In the genomic region with DNA sequence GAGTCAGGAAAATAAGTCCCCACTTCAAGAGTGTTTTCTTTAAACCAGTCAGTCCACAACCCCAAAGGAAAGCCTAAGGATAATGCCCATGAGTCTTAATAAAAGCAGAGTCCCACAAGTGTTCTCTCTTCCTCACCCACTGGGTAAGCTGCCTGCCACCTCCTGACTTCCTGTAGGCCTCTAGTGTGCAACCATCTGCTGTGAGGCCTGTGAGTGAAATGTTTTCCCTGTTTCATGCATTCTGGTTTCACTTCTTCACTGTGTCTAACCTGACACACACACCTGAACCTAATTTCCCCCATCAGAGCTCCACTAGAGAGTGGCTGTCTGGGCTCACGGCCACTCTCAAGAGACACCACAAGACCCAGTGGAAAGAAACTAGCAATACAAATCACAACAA, we compare ENCODE assay signal across 8 cellular contexts. TPM values are rescaled to one million over a fixed set of nuclear protein-coding genes. Genes with fewer than 3 reads are reported as not detected.
DNase-seq lines count a peak whose midpoint lies in the region; ATAC-seq, FAIRE-seq and TF ChIP-seq lines count a peak whose summit lies in the region.

No MANE protein-coding gene starts in this region.

- CTCF ChIA-PET in MCF 10A (lab: Yijun Ruan, JAX), result no interaction called here
- CTCF ChIA-PET in mammary epithelial cell (lab: Charles Lee; ENCODE audit: low non-redundant PET), result no interaction called here

- no peaks in the 10 kb centered on the region for H3K79me2 ChIP-seq in mammary epithelial cell (ENCODE audit: insufficient read depth, low read length)

- H3K36me3 ChIP-seq in small intestine (ENCODE audit: control insufficient read depth in 2 of 2, insufficient read depth in 2 of 2, low read length in 2 of 2) (no peaks in the 10 kb centered on the region), upper lobe of left lung (no peaks in the 10 kb centered on the region), mammary epithelial cell (ENCODE audit: insufficient read depth, low read length) (no peaks in the 10 kb centered on the region)

- TF ChIP-seq CTCF in upper lobe of left lung (IDR thresholded peaks at IDR 0.05) (no peak), MCF 10A (IDR thresholded peaks at IDR 0.05; ENCODE audit: unreplicated experiment) (no peak), mammary epithelial cell (conservative IDR thresholded peaks at IDR 0.05 in 1 of 2, IDR thresholded peaks at IDR 0.05 in 1 of 2; ENCODE audit: extremely low read depth in 1 of 2, insufficient read depth in 1 of 2, low read depth in 1 of 2, low read length in 2 of 2) (no peak)

- ATAC-seq in GM19025 (IDR thresholded peaks at IDR 0.05; ENCODE audit: low read depth, unreplicated experiment), result peak; percentile 97
- peak; percentile 86 for ATAC-seq in HG02970 (IDR thresholded peaks at IDR 0.05; ENCODE audit: low FRiP score, unreplicated experiment)
- ATAC-seq in upper lobe of left lung (ENCODE audit: low FRiP score in 2 of 2), result no peak

- no peak overlapping the region for H3K4me3 ChIP-seq in small intestine (ENCODE audit: low read depth in 1 of 2, low read length in 2 of 2)
- no peak overlapping the region for H3K4me3 ChIP-seq in upper lobe of left lung
- no peak overlapping the region for H3K4me3 ChIP-seq in mammary epithelial cell (replicated peaks in 1 of 3; ENCODE audit: insufficient read depth in 1 of 3, low read depth in 2 of 3, low read length in 3 of 3)

- H3K9me3 ChIP-seq in small intestine (ENCODE audit: control insufficient read depth, low read depth), result no peaks in the 10 kb centered on the region
- no peaks in the 10 kb centered on the region for H3K9me3 ChIP-seq in upper lobe of left lung
- peaks cover 5% of the 10 kb centered on the region for H3K9me3 ChIP-seq in mammary epithelial cell (replicated peaks; ENCODE audit: insufficient read depth, low read length)

- no peak for DNase-seq in T-helper 2 cell treated with Interferon-gamma antibody and Interleukin-4, amounts not matched to agents 5 μg/mL and 100 μg/mL, for 36 hours (ENCODE audit: low spot score)
- DNase-seq in small intestine, result peak; percentile 19
- no peak for DNase-seq in upper lobe of left lung
- no peak for DNase-seq in DMS79 (lab: John Stamatoyannopoulos, UW)
- DNase-seq in MCF 10A (ENCODE audit: unreplicated experiment), result no peak
- DNase-seq in mammary epithelial cell, result no peak

- H3K9me3 Mint-ChIP-seq in T-helper 2 cell treated with Interferon-gamma antibody and Interleukin-4, amounts not matched to agents 5 μg/mL and 100 μg/mL, for 36 hours, result peaks cover 11% of the 10 kb centered on the region
- H3K9me3 Mint-ChIP-seq in MCF 10A (ENCODE audit: unreplicated experiment), result peaks cover 7% of the 10 kb centered on the region

- H3K27ac ChIP-seq in small intestine (ENCODE audit: low read depth in 1 of 2, low read length in 1 of 2), result peak overlapping the region in 1 of 2 donors; percentile 47
- no peak overlapping the region for H3K27ac ChIP-seq in upper lobe of left lung
- H3K27ac ChIP-seq in mammary epithelial cell (ENCODE audit: insufficient read depth, low read depth, low read length), result no peak overlapping the region

- H4K20me1 ChIP-seq in mammary epithelial cell (ENCODE audit: insufficient read depth, low read length), result no peaks in the 10 kb centered on the region

- no peak overlapping the region for H2AFZ ChIP-seq in mammary epithelial cell (ENCODE audit: low read depth, low read length)

- POLR2A ChIA-PET in MCF 10A (lab: Yijun Ruan, JAX), result no interaction called here

- no peak for TF ChIP-seq EP300 in upper lobe of left lung (IDR thresholded peaks at IDR 0.05)

- in situ Hi-C loops in mammary epithelial cell (cut with MboI; ENCODE audit: low sequenced_read_pairs in 2 of 2), result no loop called here

- H3K4me1 ChIP-seq in small intestine (ENCODE audit: control insufficient read depth in 2 of 2, insufficient read depth in 1 of 2, low read depth in 1 of 2, low read length in 1 of 2) (peaks cover 0 to 3% of the 10 kb centered on the region in 2 donors), upper lobe of left lung (peaks cover 0 to 12% (median 0%) of the 10 kb centered on the region in 4 donors), mammary epithelial cell (ENCODE audit: insufficient read depth, low read length) (no peaks in the 10 kb centered on the region)

- H3K27ac Mint-ChIP-seq in T-helper 2 cell treated with Interferon-gamma antibody and Interleukin-4, amounts not matched to agents 5 μg/mL and 100 μg/mL, for 36 hours, result peak overlapping the region; percentile 72
- H3K27ac Mint-ChIP-seq in MCF 10A (ENCODE audit: low read depth, unreplicated experiment), result no peak overlapping the region

- no peak for FAIRE-seq in small intestine (lab: Jason Lieb, UNC)

- H3K9ac ChIP-seq in mammary epithelial cell (ENCODE audit: insufficient read depth, low read length), result no peak overlapping the region

- intact Hi-C loops in MCF 10A (cut with micrococcal nuclease), result no loop called here
- intact Hi-C loops in mammary epithelial cell (cut with micrococcal nuclease), result no loop called here

- WGBS in small intestine, 3 donors, result 63 to 88% (median 72%) methylated on average over 1 of the region's 1 CpG
- whole genome bisulfite sequencing in upper lobe of left lung, 2 donors, result 75 to 94% methylated on average over 1 of the region's 1 CpG
- WGBS in mammary epithelial cell (ENCODE audit: low coverage, missing lambda C conversion rate), result 0% methylated on average over 1 of the region's 1 CpG

- peaks cover 63% of the 10 kb centered on the region for H3K4me1 Mint-ChIP-seq in T-helper 2 cell treated with Interferon-gamma antibody and Interleukin-4, amounts not matched to agents 5 μg/mL and 100 μg/mL, for 36 hours (ENCODE audit: low read depth)
- H3K4me1 Mint-ChIP-seq in MCF 10A (ENCODE audit: insufficient read depth, unreplicated experiment), result peaks cover 10% of the 10 kb centered on the region

- no peak for TF ChIP-seq POLR2A in upper lobe of left lung (IDR thresholded peaks at IDR 0.05)

- dilution Hi-C loops in mammary epithelial cell (cut with HindIII; ENCODE audit: low sequenced_read_pairs), result no loop called here

- H3K27me3 ChIP-seq in small intestine (ENCODE audit: control insufficient read depth in 2 of 2, insufficient read depth in 2 of 2, low read length in 2 of 2), result no peaks in the 10 kb centered on the region
- H3K27me3 ChIP-seq in upper lobe of left lung, result no peaks in the 10 kb centered on the region
- H3K27me3 ChIP-seq in mammary epithelial cell (ENCODE audit: insufficient read depth, low read length), result peaks cover 7% of the 10 kb centered on the region

- peaks cover 17% of the 10 kb centered on the region for H3K36me3 Mint-ChIP-seq in T-helper 2 cell treated with Interferon-gamma antibody and Interleukin-4, amounts not matched to agents 5 μg/mL and 100 μg/mL, for 36 hours (ENCODE audit: low read depth)
- no peaks in the 10 kb centered on the region for H3K36me3 Mint-ChIP-seq in MCF 10A (ENCODE audit: insufficient read depth, unreplicated experiment)

- H3K4me2 ChIP-seq in mammary epithelial cell (ENCODE audit: insufficient read depth, low read depth, low read length), result no peak overlapping the region

- H3K4me3 Mint-ChIP-seq in T-helper 2 cell treated with Interferon-gamma antibody and Interleukin-4, amounts not matched to agents 5 μg/mL and 100 μg/mL, for 36 hours, result peak overlapping the region; percentile 9
- H3K4me3 Mint-ChIP-seq in MCF 10A (ENCODE audit: unreplicated experiment), result no peak overlapping the region

- BruUV-seq in MCF 10A (replicated peaks; lab: Mats Ljungman, UMichigan) (no TSS peak), mammary epithelial cell (replicated peaks; lab: Mats Ljungman, UMichigan) (no TSS peak)

- H3K27me3 Mint-ChIP-seq in T-helper 2 cell treated with Interferon-gamma antibody and Interleukin-4, amounts not matched to agents 5 μg/mL and 100 μg/mL, for 36 hours (ENCODE audit: low read depth), result no peaks in the 10 kb centered on the region
- peaks cover 15% of the 10 kb centered on the region for H3K27me3 Mint-ChIP-seq in MCF 10A (ENCODE audit: insufficient read depth, unreplicated experiment)

RNA-seq across cellular contexts. Expression of a gene that starts 38.9 kb away (rescaled TPM):
- polyA plus RNA-seq in small intestine (under 1 TPM in 1 of 3 donors, not detected in 2; 0.63 TPM), mammary epithelial cell (not detected)
- total RNA-seq in upper lobe of left lung (10 to 100 TPM in 2 of 6 donors, 1 to 10 TPM in 4; 1.8 to 23.4 (median 7.8) TPM), MCF 10A (2022) (not detected in 2 replicates), mammary epithelial cell (not detected)
- not detected for polyA minus RNA-seq in mammary epithelial cell

Comparison
In these comparisons a context has a peak if more than half of its experiments do, and no peak if none do; other contexts are left out.
1. ATAC-seq: peak in GM19025 (single experiment) and HG02970 (single experiment); none in upper lobe of left lung (0 of 2).